In the genomic region with DNA sequence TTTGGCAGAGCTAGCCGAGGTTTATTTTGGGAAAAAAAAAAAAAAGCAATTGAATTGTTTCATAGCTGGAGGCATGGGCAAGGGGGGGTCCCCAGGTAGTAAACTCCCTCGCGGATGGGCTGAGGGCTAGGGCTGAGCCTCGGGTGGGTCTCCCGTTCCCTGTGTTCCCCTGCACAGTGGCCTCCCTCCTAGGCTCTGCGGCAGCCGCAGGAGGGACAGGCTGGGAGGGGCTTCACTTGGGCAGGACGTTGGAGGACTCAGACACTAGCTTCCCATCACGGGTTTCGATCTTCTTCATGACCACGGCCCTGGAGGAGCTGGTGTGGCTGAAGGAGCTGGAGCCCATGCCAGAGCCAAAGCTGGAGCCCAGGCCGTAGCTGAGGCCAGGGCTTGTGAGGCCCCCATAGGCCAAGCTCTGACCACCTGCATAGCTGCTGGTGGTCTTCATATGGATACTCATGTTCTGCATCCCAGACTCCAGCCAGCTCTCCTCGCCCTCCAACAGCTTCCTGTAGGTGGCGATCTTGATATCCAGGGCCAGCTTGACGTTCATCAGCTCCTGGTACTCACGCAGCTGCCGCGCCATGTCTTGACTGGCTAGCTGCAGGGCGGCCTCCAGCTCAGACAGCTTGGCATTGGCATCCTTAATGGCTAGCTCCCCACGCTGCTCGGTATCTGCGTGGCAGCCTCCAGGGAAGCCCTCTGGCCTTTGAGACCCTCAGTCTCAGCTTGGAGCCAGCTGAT, we compare ENCODE assay signal across 10 cellular contexts.
DNase-seq lines count a peak whose midpoint lies in the region; ATAC-seq and TF ChIP-seq lines count a peak whose summit lies in the region.
"Had no signal": no experiment of that assay in that cellular context is flagged by ENCODE, and none has a peak within 500 bp of the region (broad histone marks: within the 10 kb centered on the region; RNA-seq: fewer than 3 reads in every experiment).

No MANE protein-coding gene starts in this region.

- TF ChIP-seq CTCF in DND-41 (IDR thresholded peaks at IDR 0.05; ENCODE audit: borderline replicate concordance, extremely low read depth, low read length, poor library complexity, severe bottlenecking) = peak; percentile 47
- TF ChIP-seq CTCF in GM12864 (IDR thresholded peaks at IDR 0.05; ENCODE audit: low read depth, low read length, missing control alignments) = peak; percentile 37
- TF ChIP-seq CTCF in VCaP (conservative IDR thresholded peaks at IDR 0.05) = peak; percentile 14; the same call in 1 of the 2 replicates

- H4K20me1 ChIP-seq in DND-41 (ENCODE audit: insufficient read depth, low read length) = no peaks in the 10 kb centered on the region

- H3K4me1 ChIP-seq in DND-41 (ENCODE audit: insufficient read depth, low read length) = peaks cover 12% of the 10 kb centered on the region
- H3K4me1 ChIP-seq: parathyroid adenoma had no signal

- no peak overlapping the region for H3K4me2 ChIP-seq in DND-41 (ENCODE audit: insufficient read depth, low read length)

- no peaks in the 10 kb centered on the region for H3K9me3 ChIP-seq in DND-41 (ENCODE audit: insufficient read depth, low read length, severe bottlenecking)

- H3K27me3 ChIP-seq in DND-41 (ENCODE audit: insufficient read depth, low read length, poor library complexity) = no peaks in the 10 kb centered on the region
- H3K27me3 ChIP-seq: dorsolateral prefrontal cortex had no signal

- H3K9ac ChIP-seq in DND-41 (ENCODE audit: low read depth, low read length) = no peak overlapping the region
- H3K9ac ChIP-seq: parathyroid adenoma had no signal

- no peak overlapping the region for H3K4me3 ChIP-seq in DND-41 (ENCODE audit: low read depth in 1 of 2, low read length in 2 of 2)
- no peak overlapping the region for H3K4me3 ChIP-seq in GM12864 (ENCODE audit: low read depth, low read length)
- H3K4me3 ChIP-seq: dorsolateral prefrontal cortex had no signal

- H3K27ac ChIP-seq in DND-41 (ENCODE audit: low read length) = no peak overlapping the region
- H3K27ac ChIP-seq in VCaP = no peak overlapping the region
- H3K27ac ChIP-seq: dorsolateral prefrontal cortex, parathyroid adenoma had no signal

- peaks cover 19% of the 10 kb centered on the region for H3K36me3 ChIP-seq in DND-41 (ENCODE audit: insufficient read depth, low read length)

- DNase-seq in DND-41 (peak; percentile 11), GM12864 (ENCODE audit: low read depth) (no peak), iPS DF 19.7 (ENCODE audit: low read depth, low spot score) (peak; percentile 3)
- DNase-seq: dorsolateral prefrontal cortex, NCI-H69 had no signal

- no peak overlapping the region for H2AFZ ChIP-seq in DND-41 (ENCODE audit: low read depth, low read length)
- H2AFZ ChIP-seq: parathyroid adenoma had no signal

- no peak for ATAC-seq in DND-41 (ENCODE audit: insufficient read depth, low read depth)
- ATAC-seq in GM21786 (IDR thresholded peaks at IDR 0.05; ENCODE audit: unreplicated experiment) = no peak
- no peak for ATAC-seq in GM18519 (IDR thresholded peaks at IDR 0.05; ENCODE audit: low FRiP score, unreplicated experiment)
- no peak for ATAC-seq in HG03442 (IDR thresholded peaks at IDR 0.05; ENCODE audit: unreplicated experiment)

- no peaks in the 10 kb centered on the region for H3K79me2 ChIP-seq in DND-41 (ENCODE audit: insufficient read depth, low read length)
- H3K79me2 ChIP-seq: parathyroid adenoma had no signal
